ENCODE assay signal across 7 cellular contexts in genomic region chr19:16540948-16541347, GRCh38. TPM values are rescaled to one million over a fixed set of nuclear protein-coding genes. Genes with fewer than 3 reads are reported as not detected.
DNase-seq lines count a peak whose midpoint lies in the region; ATAC-seq and TF ChIP-seq lines count a peak whose summit lies in the region.

No MANE protein-coding gene starts in this region.

- ATAC-seq in HCT116 (no peak), GM18505 (IDR thresholded peaks at IDR 0.05; ENCODE audit: unreplicated experiment) (no peak), GM18517 (IDR thresholded peaks at IDR 0.05; ENCODE audit: unreplicated experiment) (no peak)

- H3K36me3 Mint-ChIP-seq in activated CD4-positive, alpha-beta memory T cell treated with anti-CD3 and anti-CD28 coated beads for 36 hours: peaks cover 41% of the 10 kb centered on the region

- no TSS peak for BruUV-seq in HCT116 (replicated peaks; lab: Mats Ljungman, UMichigan)

- intact Hi-C loops in HCT116 (cut with micrococcal nuclease): no loop called here
- intact Hi-C loops in activated CD4-positive, alpha-beta memory T cell treated with anti-CD3 and anti-CD28 coated beads for 36 hours (cut with micrococcal nuclease): loop anchor here (5.0 kb wide), 1 partner anchor 94 kb away; no protein-coding TSS in a partner anchor
- intact Hi-C loops in spleen (cut with DNase I; ENCODE audit: low total_unique reads): no loop called here
- intact Hi-C loops in head of caudate nucleus (cut with DNase I): loop anchor here (5.0 kb wide), 1 partner anchor 69 kb away; the partner anchor contains the start of gene EPS15L1

- peak overlapping the region; percentile 77 for H3K27ac Mint-ChIP-seq in activated CD4-positive, alpha-beta memory T cell treated with anti-CD3 and anti-CD28 coated beads for 36 hours

- H3K4me3 ChIP-seq in HCT116 (replicated peaks in 1 of 2; ENCODE audit: low read depth in 1 of 2, low read length in 2 of 2) (peak overlapping the region; percentile 97 to 100), iPS-11a (ENCODE audit: low read depth, low read length) (peak overlapping the region; percentile 93), spleen (peak overlapping the region in 7 of 8 donors; percentile 81 to 100 (median 98))

- peak overlapping the region; percentile 96 for H3K9ac ChIP-seq in HCT116 (ENCODE audit: low read length)

- H3K79me2 ChIP-seq in HCT116 (ENCODE audit: insufficient read depth, low read length): peaks cover 86% of the 10 kb centered on the region

- POLR2A ChIA-PET in HCT116 (lab: Charles Lee): no interaction called here
- POLR2A ChIA-PET in activated CD4-positive, alpha-beta memory T cell treated with anti-CD3 and anti-CD28 coated beads for 36 hours (lab: Charles Lee): no interaction called here

- peak overlapping the region; percentile 94 for H3K4me2 ChIP-seq in HCT116 (ENCODE audit: low read length)

- TF ChIP-seq CTCF in HCT116 (IDR thresholded peaks at IDR 0.05 in 2 of 3, conservative IDR thresholded peaks at IDR 0.05 in 1 of 3; ENCODE audit: borderline replicate concordance in 1 of 3, insufficient read depth in 1 of 3, low read depth in 2 of 3, low read length in 2 of 3): no peak
- TF ChIP-seq CTCF in spleen (IDR thresholded peaks at IDR 0.05 in 8 of 11, conservative IDR thresholded peaks at IDR 0.05 in 3 of 11): no peak

- RAD21 ChIA-PET in HCT116 (lab: Charles Lee; ENCODE audit: low non-redundant PET in 1 of 2, low total read pairs in 2 of 2, uncharacterized antibody in 2 of 2, unreplicated experiment in 2 of 2): no interaction called here

- no peak overlapping the region for H2AFZ ChIP-seq in HCT116 (ENCODE audit: low read depth, low read length, poor library complexity, severe bottlenecking)

- H3K9me3 Mint-ChIP-seq in activated CD4-positive, alpha-beta memory T cell treated with anti-CD3 and anti-CD28 coated beads for 36 hours: no peaks in the 10 kb centered on the region

- DNase-seq in HCT116 (ENCODE audit: low read depth, low spot score) (no peak), spleen (no peak), head of caudate nucleus (no peak)
- DNase-seq in activated CD4-positive, alpha-beta memory T cell treated with anti-CD3 and anti-CD28 coated beads for 36 hours: no peak

- H3K27me3 ChIP-seq in HCT116 (ENCODE audit: insufficient read depth, low read length) (no peaks in the 10 kb centered on the region), spleen (replicated peaks in 1 of 7) (no peaks in the 10 kb centered on the region)

- H4K20me1 ChIP-seq in HCT116 (ENCODE audit: insufficient read depth): peaks cover 26% of the 10 kb centered on the region; the same call in 1 of the 2 replicates

- TF ChIP-seq RAD21 in HCT116 (IDR thresholded peaks at IDR 0.05; ENCODE audit: low read depth): no peak

- TF ChIP-seq POLR2A in HCT116 (IDR thresholded peaks at IDR 0.05; ENCODE audit: borderline replicate concordance, extremely low read depth, insufficient read depth, insufficient read length) (no peak), spleen (IDR thresholded peaks at IDR 0.05) (no peak), GM18505 (IDR thresholded peaks at IDR 0.05; ENCODE audit: borderline replicate concordance, extremely low read depth, insufficient read depth, insufficient read length) (no peak)

- H3K36me3 ChIP-seq in HCT116 (ENCODE audit: control insufficient read depth in 1 of 2, insufficient read depth in 2 of 2, low read length in 2 of 2): peaks cover 14 to 45% of the 10 kb centered on the region in 2 experiments
- H3K36me3 ChIP-seq in spleen: peaks cover 0 to 49% (median 16%) of the 10 kb centered on the region in 6 donors

- H3K9me2 ChIP-seq in HCT116 (ENCODE audit: insufficient read depth): no peaks in the 10 kb centered on the region

- H3K4me1 Mint-ChIP-seq in activated CD4-positive, alpha-beta memory T cell treated with anti-CD3 and anti-CD28 coated beads for 36 hours (ENCODE audit: low read depth): peaks cover 52% of the 10 kb centered on the region

- no peaks in the 10 kb centered on the region for H3K27me3 Mint-ChIP-seq in activated CD4-positive, alpha-beta memory T cell treated with anti-CD3 and anti-CD28 coated beads for 36 hours

- no peak overlapping the region; the same call in 1 of the 2 replicates for H3K27ac ChIP-seq in HCT116 (ENCODE audit: low read depth, low read length)
- peak overlapping the region in 3 of 8 donors; percentile 92 to 97 (median 96) for H3K27ac ChIP-seq in spleen

- WGBS in spleen, 5 donors: 78 to 90% (median 82%) methylated on average over 12 of the region's 12 CpGs

- CTCF ChIA-PET in HCT116 (lab: Charles Lee): no interaction called here
- CTCF ChIA-PET in activated CD4-positive, alpha-beta memory T cell treated with anti-CD3 and anti-CD28 coated beads for 36 hours (lab: Charles Lee): no interaction called here

- peaks cover 9 to 17% of the 10 kb centered on the region in 2 experiments for H3K4me1 ChIP-seq in HCT116 (ENCODE audit: control insufficient read depth in 1 of 2, insufficient read depth in 2 of 2, low read length in 2 of 2)
- H3K4me1 ChIP-seq in spleen: peaks cover 25 to 85% (median 69%) of the 10 kb centered on the region in 6 donors

- H3K9me3 ChIP-seq in HCT116 (ENCODE audit: control insufficient read depth in 1 of 2, insufficient read depth in 1 of 2, low read depth in 1 of 2, low read length in 2 of 2): no peaks in the 10 kb centered on the region
- H3K9me3 ChIP-seq in spleen: no peaks in the 10 kb centered on the region

- H3K4me3 Mint-ChIP-seq in activated CD4-positive, alpha-beta memory T cell treated with anti-CD3 and anti-CD28 coated beads for 36 hours: peak overlapping the region; percentile 84

TF ChIP-seq in HCT116, 20 proteins besides CTCF, POLR2A, EP300 and RAD21 (continues in another document):
- TF ChIP-seq ZFX (IDR thresholded peaks at IDR 0.05) (no peak), SIN3A (IDR thresholded peaks at IDR 0.05; ENCODE audit: low read depth) (no peak), CEBPB (IDR thresholded peaks at IDR 0.05; ENCODE audit: low read depth) (no peak), ZNF274 (IDR thresholded peaks at IDR 0.05; ENCODE audit: low read depth, low read length) (no peak), FOSL1 (IDR thresholded peaks at IDR 0.05; ENCODE audit: low read depth) (no peak), YY1 (IDR thresholded peaks at IDR 0.05; ENCODE audit: extremely low read depth, insufficient replicate concordance, low read depth, low read length) (no peak), TCF7L2 (IDR thresholded peaks at IDR 0.05; ENCODE audit: borderline replicate concordance, extremely low read depth, insufficient read depth, insufficient read length) (no peak), EZH2 (IDR thresholded peaks at IDR 0.05) (no peak), SP1 (IDR thresholded peaks at IDR 0.05; ENCODE audit: low read depth) (no peak), ATF3 (IDR thresholded peaks at IDR 0.05) (no peak), EGR1 (IDR thresholded peaks at IDR 0.05; ENCODE audit: low read depth) (no peak), EZH2phosphoT487 (IDR thresholded peaks at IDR 0.05; ENCODE audit: borderline replicate concordance) (no peak), ELF1 (IDR thresholded peaks at IDR 0.05; ENCODE audit: borderline replicate concordance, low read depth) (no peak), MAX (IDR thresholded peaks at IDR 0.05) (no peak), CBX3 (IDR thresholded peaks at IDR 0.05; ENCODE audit: low read depth) (no peak), POLR2AphosphoS5 (IDR thresholded peaks at IDR 0.05; ENCODE audit: low read depth, low read length) (no peak), JUND (IDR thresholded peaks at IDR 0.05) (no peak), ZBTB33 (IDR thresholded peaks at IDR 0.05; ENCODE audit: extremely low read depth, insufficient replicate concordance, low read length) (no peak)

RNA-seq across cellular contexts. Expression of gene CHERP, which starts 1.3 kb away (rescaled TPM):
- total RNA-seq in HCT116 (2021; ENCODE audit: unreplicated experiment): 65.8 TPM
- 37.2 and 38.0 TPM in 2 replicates for polyA plus RNA-seq in HCT116 (2012)
- 10 to 100 TPM; 50.8 TPM for total RNA-seq in activated CD4-positive, alpha-beta memory T cell treated with anti-CD3 and anti-CD28 coated beads for 36 hours
- total RNA-seq in spleen: 10 to 100 TPM; 19.7 to 55.6 (median 43.8) TPM
- polyA plus RNA-seq in spleen: 10 to 100 TPM; 14.3 to 32.5 (median 16.7) TPM

RNA-seq across cellular contexts. Expression of gene SLC35E1, which starts 31.3 kb away (rescaled TPM):
- total RNA-seq in HCT116 (2021; ENCODE audit: unreplicated experiment) (49.1 TPM), spleen (10 to 100 TPM; 26.8 to 36.6 (median 33.0) TPM)
- polyA plus RNA-seq in HCT116 (2012): 41.1 and 47.6 TPM in 2 replicates
- total RNA-seq in activated CD4-positive, alpha-beta memory T cell treated with anti-CD3 and anti-CD28 coated beads for 36 hours: 10 to 100 TPM; 42.0 to 46.0 TPM
- 10 to 100 TPM; 13.2 to 21.8 (median 16.4) TPM for polyA plus RNA-seq in spleen

RNA-seq across cellular contexts. Expression of gene C19orf44, which starts 44.8 kb away (rescaled TPM):
- 6.8 TPM for total RNA-seq in HCT116 (2021; ENCODE audit: unreplicated experiment)
- polyA plus RNA-seq in HCT116 (2012): 3.5 and 6.5 TPM in 2 replicates
- 1 to 10 TPM; 2.2 to 2.6 TPM for total RNA-seq in activated CD4-positive, alpha-beta memory T cell treated with anti-CD3 and anti-CD28 coated beads for 36 hours
- 1 to 10 TPM; 3.1 to 7.5 (median 4.8) TPM for total RNA-seq in spleen
- 1 to 10 TPM; 2.3 to 4.3 (median 3.8) TPM for polyA plus RNA-seq in spleen

RNA-seq across cellular contexts. Expression of gene CALR3, which starts 45.0 kb away (rescaled TPM):
- not detected for total RNA-seq in HCT116 (2021; ENCODE audit: unreplicated experiment)
- polyA plus RNA-seq in HCT116 (2012): not detected in 2 replicates
- total RNA-seq in activated CD4-positive, alpha-beta memory T cell treated with anti-CD3 and anti-CD28 coated beads for 36 hours: not detected
- not detected for total RNA-seq in spleen
- polyA plus RNA-seq in spleen: under 1 TPM; 0.07 to 0.10 (median 0.08) TPM

Comparison
In these comparisons a context has a peak if more than half of its experiments do, and no peak if none do; other contexts are left out.
1. intact Hi-C loops: an anchor here in activated CD4-positive, alpha-beta memory T cell treated with anti-CD3 and anti-CD28 coated beads for 36 hours (5.0 kb wide) and head of caudate nucleus (5.0 kb wide); none called in HCT116 and spleen.